Comparison of ENCODE assay signal across 16 cellular contexts in genomic region chr2:29215739-29216608, GRCh38.
DNase-seq lines count a peak whose midpoint lies in the region; ATAC-seq and TF ChIP-seq lines count a peak whose summit lies in the region.
"Had no signal": no experiment of that assay in that cellular context is flagged by ENCODE, and none has a peak within 500 bp of the region (broad histone marks: within the 10 kb centered on the region; RNA-seq: fewer than 3 reads in every experiment).

No MANE protein-coding gene starts in this region.

- H3K4me1 ChIP-seq in HCT116 (ENCODE audit: control insufficient read depth in 1 of 2, insufficient read depth in 2 of 2, low read length in 2 of 2) = no peaks in the 10 kb centered on the region
- no peaks in the 10 kb centered on the region for H3K4me1 ChIP-seq in sigmoid colon
- H3K4me1 ChIP-seq: Caco-2 had no signal

- no peak overlapping the region for H2AFZ ChIP-seq in HCT116 (ENCODE audit: low read depth, low read length, poor library complexity, severe bottlenecking)

- no peaks in the 10 kb centered on the region for H3K79me2 ChIP-seq in HCT116 (ENCODE audit: insufficient read depth, low read length)

- no peaks in the 10 kb centered on the region for H3K27me3 ChIP-seq in HCT116 (ENCODE audit: insufficient read depth, low read length)
- peaks cover 0 to 4% (median 0%) of the 10 kb centered on the region in 3 donors for H3K27me3 ChIP-seq in sigmoid colon

- H3K9me3 ChIP-seq in HCT116 (ENCODE audit: control insufficient read depth in 1 of 2, insufficient read depth in 1 of 2, low read depth in 1 of 2, low read length in 2 of 2) (no peaks in the 10 kb centered on the region), sigmoid colon (no peaks in the 10 kb centered on the region)
- H3K9me3 ChIP-seq: Caco-2 had no signal

- 80 to 82% methylated on average over 20 of the region's 20 CpGs for WGBS in sigmoid colon, 2 donors

- H3K4me3 ChIP-seq in HCT116 (replicated peaks in 1 of 2; ENCODE audit: low read depth in 1 of 2, low read length in 2 of 2) (no peak overlapping the region), coronary artery (no peak overlapping the region), sigmoid colon (no peak overlapping the region)

- no peak overlapping the region for H3K9ac ChIP-seq in HCT116 (ENCODE audit: low read length)

- intact Hi-C loops in activated CD4-positive, alpha-beta memory T cell treated with anti-CD3 and anti-CD28 coated beads for 36 hours (cut with micrococcal nuclease) = no loop called here
- intact Hi-C loops in HCT116 (cut with micrococcal nuclease) (no loop called here), sigmoid colon (cut with DNase I) (no loop called here)

- no peak overlapping the region for H3K4me2 ChIP-seq in HCT116 (ENCODE audit: low read length)

- no peak for TF ChIP-seq EP300 in sigmoid colon (IDR thresholded peaks at IDR 0.05)

- H3K36me3 Mint-ChIP-seq in activated CD4-positive, alpha-beta memory T cell treated with anti-CD3 and anti-CD28 coated beads, Interleukin-2, amount 10 ng/mL, durations not matched to agents 7 days and 5 days (ENCODE audit: low read depth) = no peaks in the 10 kb centered on the region
- no peaks in the 10 kb centered on the region for H3K36me3 Mint-ChIP-seq in activated CD4-positive, alpha-beta memory T cell treated with anti-CD3 and anti-CD28 coated beads for 36 hours
- no peaks in the 10 kb centered on the region for H3K36me3 Mint-ChIP-seq in stimulated activated effector memory CD8-positive, alpha-beta T cell treated with anti-CD3 and anti-CD28 coated beads, Interleukin-12 subunit alpha, Interleukin-12 subunit beta, amount 100 ng/mL, for 72 hours

- H3K27me3 Mint-ChIP-seq in activated CD4-positive, alpha-beta memory T cell treated with anti-CD3 and anti-CD28 coated beads, Interleukin-2, amount 10 ng/mL, durations not matched to agents 7 days and 5 days = no peaks in the 10 kb centered on the region
- no peaks in the 10 kb centered on the region for H3K27me3 Mint-ChIP-seq in activated CD4-positive, alpha-beta memory T cell treated with anti-CD3 and anti-CD28 coated beads for 36 hours

- CTCF ChIA-PET in activated CD4-positive, alpha-beta memory T cell treated with anti-CD3 and anti-CD28 coated beads, Interleukin-2, amount 10 ng/mL, durations not matched to agents 7 days and 5 days (lab: Charles Lee) = no interaction called here
- CTCF ChIA-PET in activated CD4-positive, alpha-beta memory T cell treated with anti-CD3 and anti-CD28 coated beads for 36 hours (lab: Charles Lee) = no interaction called here
- CTCF ChIA-PET in HCT116 (lab: Charles Lee) = no interaction called here

- H3K36me3 ChIP-seq in HCT116 (ENCODE audit: control insufficient read depth in 1 of 2, insufficient read depth in 2 of 2, low read length in 2 of 2) = no peaks in the 10 kb centered on the region
- no peaks in the 10 kb centered on the region for H3K36me3 ChIP-seq in sigmoid colon

- no peak for TF ChIP-seq RAD21 in HCT116 (IDR thresholded peaks at IDR 0.05; ENCODE audit: low read depth)

- H3K4me3 Mint-ChIP-seq in activated CD4-positive, alpha-beta memory T cell treated with anti-CD3 and anti-CD28 coated beads, Interleukin-2, amount 10 ng/mL, durations not matched to agents 7 days and 5 days = no peak overlapping the region
- no peak overlapping the region for H3K4me3 Mint-ChIP-seq in activated CD4-positive, alpha-beta memory T cell treated with anti-CD3 and anti-CD28 coated beads for 36 hours
- no peak overlapping the region for H3K4me3 Mint-ChIP-seq in stimulated activated effector memory CD8-positive, alpha-beta T cell treated with anti-CD3 and anti-CD28 coated beads, Interleukin-12 subunit alpha, Interleukin-12 subunit beta, amount 100 ng/mL, for 72 hours

- RAD21 ChIA-PET in HCT116 (lab: Charles Lee; ENCODE audit: low non-redundant PET in 1 of 2, low total read pairs in 2 of 2, uncharacterized antibody in 2 of 2, unreplicated experiment in 2 of 2) = no interaction called here

- no peaks in the 10 kb centered on the region for H4K20me1 ChIP-seq in HCT116 (ENCODE audit: insufficient read depth)

- TF ChIP-seq CTCF in HCT116 (IDR thresholded peaks at IDR 0.05 in 2 of 3, conservative IDR thresholded peaks at IDR 0.05 in 1 of 3; ENCODE audit: borderline replicate concordance in 1 of 3, insufficient read depth in 1 of 3, low read depth in 2 of 3, low read length in 2 of 3) = no peak
- TF ChIP-seq CTCF in coronary artery (IDR thresholded peaks at IDR 0.05) = no peak
- no peak for TF ChIP-seq CTCF in sigmoid colon (IDR thresholded peaks at IDR 0.05)

- DNase-seq in activated CD4-positive, alpha-beta memory T cell treated with anti-CD3 and anti-CD28 coated beads, Interleukin-2, amount 10 ng/mL, durations not matched to agents 7 days and 5 days = peak; percentile 14
- DNase-seq in activated CD4-positive, alpha-beta memory T cell treated with anti-CD3 and anti-CD28 coated beads for 36 hours = no peak
- DNase-seq in HCT116 (ENCODE audit: low read depth, low spot score) (no peak), coronary artery (ENCODE audit: low spot score) (peak; percentile 29), sigmoid colon (peak; percentile 50)
- no peak for DNase-seq in activated CD4-positive, CD25-positive, alpha-beta regulatory T cell (lab: John Stamatoyannopoulos, UW)
- no peak for DNase-seq in stimulated activated CD4-positive, alpha-beta T cell treated with anti-CD3 and anti-CD28 coated beads, Interleukin-2, amount 100 ng/mL, for 24 hours
- DNase-seq in stimulated activated effector memory CD8-positive, alpha-beta T cell treated with anti-CD3 and anti-CD28 coated beads, Interleukin-12 subunit alpha, Interleukin-12 subunit beta, amount 100 ng/mL, for 72 hours (ENCODE audit: low spot score in 2 of 2) = no peak
- DNase-seq: Caco-2, DMS79, MM.1S, NCI-H1105, NCI-H1694 treated with DMSO at 0.1 percent for 48 hours, NCI-H748 treated with DMSO at 0.1 percent for 48 hours, SIG-M5 had no signal

- TF ChIP-seq POLR2A in HCT116 (IDR thresholded peaks at IDR 0.05; ENCODE audit: borderline replicate concordance, extremely low read depth, insufficient read depth, insufficient read length) (no peak), sigmoid colon (IDR thresholded peaks at IDR 0.05) (no peak)

- ATAC-seq in HCT116 = 0 out of 2 replicates have a peak, but pooled peaks have one; percentile 16
- no peak for ATAC-seq in stimulated activated effector memory CD8-positive, alpha-beta T cell treated with anti-CD3 and anti-CD28 coated beads, Interleukin-12 subunit alpha, Interleukin-12 subunit beta, amount 100 ng/mL, for 72 hours

- no peaks in the 10 kb centered on the region for H3K9me3 Mint-ChIP-seq in activated CD4-positive, alpha-beta memory T cell treated with anti-CD3 and anti-CD28 coated beads, Interleukin-2, amount 10 ng/mL, durations not matched to agents 7 days and 5 days
- no peaks in the 10 kb centered on the region for H3K9me3 Mint-ChIP-seq in activated CD4-positive, alpha-beta memory T cell treated with anti-CD3 and anti-CD28 coated beads for 36 hours
- no peaks in the 10 kb centered on the region for H3K9me3 Mint-ChIP-seq in stimulated activated effector memory CD8-positive, alpha-beta T cell treated with anti-CD3 and anti-CD28 coated beads, Interleukin-12 subunit alpha, Interleukin-12 subunit beta, amount 100 ng/mL, for 72 hours

- H3K27ac ChIP-seq in HCT116 (ENCODE audit: low read depth, low read length) (no peak overlapping the region), coronary artery (no peak overlapping the region), sigmoid colon (no peak overlapping the region)
- H3K27ac ChIP-seq: C4-2B had no signal

- peaks cover 4% of the 10 kb centered on the region for H3K4me1 Mint-ChIP-seq in activated CD4-positive, alpha-beta memory T cell treated with anti-CD3 and anti-CD28 coated beads, Interleukin-2, amount 10 ng/mL, durations not matched to agents 7 days and 5 days
- H3K4me1 Mint-ChIP-seq in activated CD4-positive, alpha-beta memory T cell treated with anti-CD3 and anti-CD28 coated beads for 36 hours (ENCODE audit: low read depth) = peaks cover 2% of the 10 kb centered on the region
- peaks cover 6% of the 10 kb centered on the region for H3K4me1 Mint-ChIP-seq in stimulated activated effector memory CD8-positive, alpha-beta T cell treated with anti-CD3 and anti-CD28 coated beads, Interleukin-12 subunit alpha, Interleukin-12 subunit beta, amount 100 ng/mL, for 72 hours

- no TSS peak for BruUV-seq in HCT116 (replicated peaks; lab: Mats Ljungman, UMichigan)

- POLR2A ChIA-PET in activated CD4-positive, alpha-beta memory T cell treated with anti-CD3 and anti-CD28 coated beads, Interleukin-2, amount 10 ng/mL, durations not matched to agents 7 days and 5 days (lab: Charles Lee) = no interaction called here
- POLR2A ChIA-PET in activated CD4-positive, alpha-beta memory T cell treated with anti-CD3 and anti-CD28 coated beads for 36 hours (lab: Charles Lee) = no interaction called here
- POLR2A ChIA-PET in HCT116 (lab: Charles Lee) = no interaction called here

- no peaks in the 10 kb centered on the region for H3K9me2 ChIP-seq in HCT116 (ENCODE audit: insufficient read depth)

- no peak overlapping the region for H3K27ac Mint-ChIP-seq in activated CD4-positive, alpha-beta memory T cell treated with anti-CD3 and anti-CD28 coated beads, Interleukin-2, amount 10 ng/mL, durations not matched to agents 7 days and 5 days
- H3K27ac Mint-ChIP-seq in activated CD4-positive, alpha-beta memory T cell treated with anti-CD3 and anti-CD28 coated beads for 36 hours = no peak overlapping the region
- no peak overlapping the region for H3K27ac Mint-ChIP-seq in stimulated activated effector memory CD8-positive, alpha-beta T cell treated with anti-CD3 and anti-CD28 coated beads, Interleukin-12 subunit alpha, Interleukin-12 subunit beta, amount 100 ng/mL, for 72 hours

TF ChIP-seq in HCT116, 20 proteins besides CTCF, POLR2A, EP300 and RAD21 (continues in another document):
- TF ChIP-seq EGR1 (IDR thresholded peaks at IDR 0.05; ENCODE audit: low read depth) (no peak), EZH2phosphoT487 (IDR thresholded peaks at IDR 0.05; ENCODE audit: borderline replicate concordance) (no peak), MAX (IDR thresholded peaks at IDR 0.05) (no peak)

Comparison
In these comparisons a context has a peak if more than half of its experiments do, and no peak if none do; other contexts are left out.
1. DNase-seq: peak in activated CD4-positive, alpha-beta memory T cell treated with anti-CD3 and anti-CD28 coated beads, Interleukin-2, amount 10 ng/mL, durations not matched to agents 7 days and 5 days (single experiment), coronary artery (single experiment) and sigmoid colon (single experiment); none in activated CD4-positive, alpha-beta memory T cell treated with anti-CD3 and anti-CD28 coated beads for 36 hours (single experiment), HCT116 (single experiment), activated CD4-positive, CD25-positive, alpha-beta regulatory T cell (0 of 4), stimulated activated CD4-positive, alpha-beta T cell treated with anti-CD3 and anti-CD28 coated beads, Interleukin-2, amount 100 ng/mL, for 24 hours (0 of 2) and stimulated activated effector memory CD8-positive, alpha-beta T cell treated with anti-CD3 and anti-CD28 coated beads, Interleukin-12 subunit alpha, Interleukin-12 subunit beta, amount 100 ng/mL, for 72 hours (0 of 2).